ENCODE assay signal across 11 cellular contexts in the genomic region with DNA sequence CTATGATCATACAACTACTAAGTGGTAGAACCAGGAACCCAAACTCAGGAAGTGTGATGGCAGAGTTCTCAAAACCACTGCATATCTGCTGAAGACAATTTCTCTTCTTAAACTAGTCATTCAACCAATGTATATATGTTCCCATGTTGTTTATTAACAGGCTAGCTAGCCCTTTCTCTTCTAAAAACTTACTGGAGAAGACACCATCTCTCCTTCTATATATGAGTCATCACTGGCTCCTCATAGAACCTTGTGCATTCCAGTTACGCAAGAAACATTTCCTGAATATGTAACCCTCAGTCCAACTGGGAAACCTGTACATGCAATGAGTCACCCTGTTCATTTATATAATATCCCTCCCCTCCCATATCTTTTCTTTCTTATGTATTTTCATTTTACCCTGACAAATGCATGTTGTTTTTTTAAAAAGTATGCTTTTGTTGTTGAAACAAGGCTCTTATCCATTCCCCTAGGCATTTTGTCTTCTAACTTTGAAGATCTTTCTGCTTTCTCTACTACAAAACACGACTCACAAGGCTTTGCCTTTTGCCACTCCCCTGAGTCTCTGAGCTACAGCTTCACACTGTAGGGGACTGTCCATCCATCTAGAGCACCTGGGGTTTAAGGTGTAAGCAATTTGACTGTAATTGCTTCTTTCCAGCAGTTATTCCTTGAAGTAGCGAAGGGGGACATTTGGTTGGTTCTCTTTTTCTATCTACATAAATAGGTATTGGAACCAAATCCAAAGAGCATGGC.
DNase-seq lines count a peak whose midpoint lies in the region; ATAC-seq, FAIRE-seq and TF ChIP-seq lines count a peak whose summit lies in the region.
"Had no signal": no experiment of that assay in that cellular context is flagged by ENCODE, and none has a peak within 500 bp of the region (broad histone marks: within the 10 kb centered on the region; RNA-seq: fewer than 3 reads in every experiment).

No MANE protein-coding gene starts in this region.

- H3K27ac Mint-ChIP-seq in naive thymus-derived CD8-positive, alpha-beta T cell: no peak overlapping the region

- ATAC-seq in GM21381 (IDR thresholded peaks at IDR 0.05; ENCODE audit: unreplicated experiment): peak; percentile 52
- no peak for ATAC-seq in GM21360 (IDR thresholded peaks at IDR 0.05; ENCODE audit: unreplicated experiment)
- ATAC-seq in HG03095 (IDR thresholded peaks at IDR 0.05; ENCODE audit: unreplicated experiment): no peak
- ATAC-seq in naive thymus-derived CD8-positive, alpha-beta T cell: no peak

- H3F3A ChIP-seq in smooth muscle cell (ENCODE audit: low read depth): no peaks in the 10 kb centered on the region

- no peak overlapping the region for H3K4me3 Mint-ChIP-seq in naive thymus-derived CD8-positive, alpha-beta T cell

- no peaks in the 10 kb centered on the region for H4K20me1 ChIP-seq in smooth muscle cell (ENCODE audit: low read depth)

- WGBS in smooth muscle cell (ENCODE audit: low lambda C conversion rate): 54% methylated on average over 3 of the region's 3 CpGs

- POLR2A ChIA-PET in naive thymus-derived CD8-positive, alpha-beta T cell (lab: Charles Lee): no interaction called here

- H3K36me3 ChIP-seq in smooth muscle cell (ENCODE audit: low read depth): no peaks in the 10 kb centered on the region
- H3K36me3 ChIP-seq: SJSA1 had no signal

- H3K27ac ChIP-seq in smooth muscle cell (ENCODE audit: low read depth): peak overlapping the region; percentile 31
- H3K27ac ChIP-seq: SJSA1 had no signal

- peaks cover 0 to 11% (median 2%) of the 10 kb centered on the region in 5 donors for H3K27me3 Mint-ChIP-seq in naive thymus-derived CD8-positive, alpha-beta T cell

- no peak for TF ChIP-seq CTCF in smooth muscle cell (IDR thresholded peaks at IDR 0.05; ENCODE audit: borderline replicate concordance, insufficient read depth, poor library complexity, severe bottlenecking)

- peak overlapping the region; percentile 9 for H3K4me2 ChIP-seq in smooth muscle cell

- H3K4me1 ChIP-seq in smooth muscle cell (ENCODE audit: low read depth): peaks cover 9% of the 10 kb centered on the region
- H3K4me1 ChIP-seq: SJSA1 had no signal

- H3K79me2 ChIP-seq in smooth muscle cell (ENCODE audit: low read depth): no peaks in the 10 kb centered on the region

- no peaks in the 10 kb centered on the region for H3K9me3 ChIP-seq in smooth muscle cell (replicated peaks; ENCODE audit: low read depth)
- H3K9me3 ChIP-seq: SJSA1 had no signal

- H3K4me1 Mint-ChIP-seq in naive thymus-derived CD8-positive, alpha-beta T cell: no peaks in the 10 kb centered on the region

- H3K9ac ChIP-seq in smooth muscle cell (ENCODE audit: low read depth): no peak overlapping the region

- no peak for FAIRE-seq in frontal cortex (lab: Jason Lieb, UNC)
- FAIRE-seq: H1 had no signal

- H3K4me3 ChIP-seq in smooth muscle cell: no peak overlapping the region
- H3K4me3 ChIP-seq: SJSA1 had no signal

- H3K36me3 Mint-ChIP-seq in naive thymus-derived CD8-positive, alpha-beta T cell: no peaks in the 10 kb centered on the region

- H3K9me3 Mint-ChIP-seq in naive thymus-derived CD8-positive, alpha-beta T cell: peaks cover 0 to 1% (median 0%) of the 10 kb centered on the region in 9 donors

- no peak overlapping the region for H2AFZ ChIP-seq in smooth muscle cell (ENCODE audit: low read depth)

- no peaks in the 10 kb centered on the region for H3K27me3 ChIP-seq in smooth muscle cell (ENCODE audit: low read depth)
- H3K27me3 ChIP-seq: SJSA1 had no signal

- DNase-seq in HuH-7 (ENCODE audit: low spot score) (peak; percentile 7), dedifferentiated amniotic fluid mesenchymal stem cell (ENCODE audit: extremely low spot score) (peak; percentile 80), smooth muscle cell (lab: John Stamatoyannopoulos, UW; ENCODE audit: unreplicated experiment) (no peak), frontal cortex (ENCODE audit: low spot score in 2 of 2) (no peak)
- no peak for DNase-seq in naive thymus-derived CD8-positive, alpha-beta T cell
- DNase-seq: aorta had no signal

Comparison
In these comparisons a context has a peak if more than half of its experiments do, and no peak if none do; other contexts are left out.
1. DNase-seq: peak in HuH-7 (single experiment) and dedifferentiated amniotic fluid mesenchymal stem cell (single experiment); none in smooth muscle cell (single experiment), frontal cortex (0 of 2) and naive thymus-derived CD8-positive, alpha-beta T cell (0 of 10).